ENCODE assay signal across 38 cellular contexts in the genomic region with DNA sequence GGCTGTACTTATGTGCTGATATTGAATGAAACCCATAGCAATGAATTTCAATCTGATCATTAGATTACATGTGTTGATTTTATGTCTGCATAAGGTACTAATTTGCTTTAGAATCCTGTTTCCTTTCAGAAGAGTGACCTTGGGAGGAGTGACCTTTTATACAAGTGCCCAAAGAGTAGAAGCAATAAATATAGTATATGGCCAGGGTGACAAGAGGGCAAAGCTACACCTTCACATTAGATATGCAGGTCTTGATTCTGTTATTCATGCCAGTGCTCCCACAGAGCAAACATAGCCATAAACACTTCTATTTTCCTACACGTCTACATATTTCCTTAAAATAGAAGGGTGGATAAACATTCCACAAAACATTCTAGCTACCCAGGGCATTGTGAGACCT.
"Had no signal": no experiment of that assay in that cellular context is flagged by ENCODE, and none has a peak within 500 bp of the region (broad histone marks: within the 10 kb centered on the region; RNA-seq: fewer than 3 reads in every experiment).

No MANE protein-coding gene starts in this region.

- ATAC-seq: activated CD4-positive, CD25-positive, alpha-beta regulatory T cell treated with anti-CD3 and anti-CD28 coated beads, Interleukin-2, amount 50 U/mL, for 24 hours; activated CD8-positive, alpha-beta memory T cell treated with anti-CD3 and anti-CD28 coated beads, Interleukin-2, amount 10 ng/mL, durations not matched to agents 7 days and 5 days; activated CD8-positive, alpha-beta T cell treated with anti-CD3 and anti-CD28 coated beads, Interleukin-2, amount 10 ng/mL, durations not matched to agents 7 days and 5 days; activated naive CD8-positive, alpha-beta T cell treated with anti-CD3 and anti-CD28 coated beads, Interleukin-2, amount 50 U/mL, for 24 hours; body of pancreas; effector memory CD8-positive, alpha-beta T cell; gastroesophageal sphincter; T-helper 17 cell had no signal

- H3K27me3 ChIP-seq: adrenal gland, body of pancreas, breast epithelium, cardiac muscle cell, esophagus squamous epithelium, gastroesophageal sphincter had no signal

- H3K4me3 ChIP-seq: adrenal gland, body of pancreas, breast epithelium, cardiac muscle cell, coronary artery, esophagus squamous epithelium, gastroesophageal sphincter had no signal

- H3K27ac ChIP-seq: adrenal gland, body of pancreas, breast epithelium, cardiac muscle cell, coronary artery, epithelial cell of prostate, esophagus squamous epithelium, gastroesophageal sphincter, WERI-Rb-1 had no signal

- H3K9me3 Mint-ChIP-seq: activated B cell treated with CpG ODN at 0.5 μM for 24 hours; activated CD4-positive, alpha-beta memory T cell treated with anti-CD3 and anti-CD28 coated beads for 36 hours; activated CD4-positive, alpha-beta T cell treated with anti-CD3 and anti-CD28 coated beads, Interleukin-2, amount 10 ng/mL, durations not matched to agents 24 days and 14 days; activated naive CD4-positive, alpha-beta T cell treated with anti-CD3 and anti-CD28 coated beads for 36 hours; activated naive CD4-positive, alpha-beta T cell treated with anti-CD3 and anti-CD28 coated beads, Interleukin-2, amount 50 U/mL, for 24 hours; activated naive CD8-positive, alpha-beta T cell treated with anti-CD3 and anti-CD28 coated beads for 36 hours; activated naive CD8-positive, alpha-beta T cell treated with anti-CD3 and anti-CD28 coated beads, Interleukin-2, amount 50 U/mL, for 24 hours; activated T-helper 1 cell treated with anti-CD3 and anti-CD28 coated beads, Interleukin-12 subunit alpha, Interleukin-12 subunit beta, Interleukin-2, Interleukin-4 antibody, amounts not matched to agents 30 ng/mL and 10 ng/mL and 1 ng/mL, durations not matched to agents 14 hours and 24 hours and 36 hours; activated T-helper 2 cell treated with anti-CD3 and anti-CD28 coated beads, Interferon-gamma antibody, Interleukin-2, Interleukin-4, amounts not matched to agents 10 μg/mL and 5 μg/mL and 100 μg/mL, durations not matched to agents 14 hours and 24 hours and 36 hours; central memory CD8-positive, alpha-beta T cell; effector memory CD8-positive, alpha-beta T cell; T-helper 2 cell treated with Interferon-gamma antibody and Interleukin-4, amounts not matched to agents 5 μg/mL and 100 μg/mL, for 36 hours had no signal

- H3K36me3 ChIP-seq: adrenal gland, breast epithelium, cardiac muscle cell, esophagus squamous epithelium, gastroesophageal sphincter, WERI-Rb-1 had no signal

- H3K36me3 Mint-ChIP-seq: activated CD4-positive, alpha-beta memory T cell treated with anti-CD3 and anti-CD28 coated beads for 36 hours; activated CD8-positive, alpha-beta memory T cell treated with anti-CD3 and anti-CD28 coated beads, Interleukin-2, amount 10 ng/mL, durations not matched to agents 7 days and 5 days; activated naive CD4-positive, alpha-beta T cell treated with anti-CD3 and anti-CD28 coated beads, Interleukin-2, amount 50 U/mL, for 24 hours; activated naive CD8-positive, alpha-beta T cell treated with anti-CD3 and anti-CD28 coated beads for 36 hours had no signal

- FAIRE-seq: endometrium, endothelial cell of umbilical vein had no signal

- H3K27me3 Mint-ChIP-seq: activated B cell treated with CpG ODN at 0.5 μM for 24 hours; activated CD4-positive, alpha-beta T cell treated with anti-CD3 and anti-CD28 coated beads, Interleukin-2, amount 10 ng/mL, durations not matched to agents 24 days and 14 days; activated CD8-positive, alpha-beta memory T cell treated with anti-CD3 and anti-CD28 coated beads, Interleukin-2, amount 10 ng/mL, durations not matched to agents 7 days and 5 days had no signal

- H3K27ac Mint-ChIP-seq: activated B cell treated with CpG ODN at 0.5 μM for 24 hours; activated CD4-positive, alpha-beta memory T cell treated with anti-CD3 and anti-CD28 coated beads for 36 hours; activated CD4-positive, alpha-beta T cell treated with anti-CD3 and anti-CD28 coated beads, Interleukin-2, amount 10 ng/mL, durations not matched to agents 24 days and 14 days; activated CD8-positive, alpha-beta memory T cell treated with anti-CD3 and anti-CD28 coated beads, Interleukin-2, amount 10 ng/mL, durations not matched to agents 7 days and 5 days; activated CD8-positive, alpha-beta T cell treated with anti-CD3 and anti-CD28 coated beads, Interleukin-2, amount 10 ng/mL, durations not matched to agents 7 days and 5 days; activated naive CD4-positive, alpha-beta T cell treated with anti-CD3 and anti-CD28 coated beads for 36 hours; activated naive CD4-positive, alpha-beta T cell treated with anti-CD3 and anti-CD28 coated beads, Interleukin-2, amount 50 U/mL, for 24 hours; activated naive CD8-positive, alpha-beta T cell treated with anti-CD3 and anti-CD28 coated beads for 36 hours; activated naive CD8-positive, alpha-beta T cell treated with anti-CD3 and anti-CD28 coated beads, Interleukin-2, amount 50 U/mL, for 24 hours; activated T-helper 1 cell treated with anti-CD3 and anti-CD28 coated beads, Interleukin-12 subunit alpha, Interleukin-12 subunit beta, Interleukin-2, Interleukin-4 antibody, amounts not matched to agents 30 ng/mL and 10 ng/mL and 1 ng/mL, durations not matched to agents 14 hours and 24 hours and 36 hours; activated T-helper 2 cell treated with anti-CD3 and anti-CD28 coated beads, Interferon-gamma antibody, Interleukin-2, Interleukin-4, amounts not matched to agents 10 μg/mL and 5 μg/mL and 100 μg/mL, durations not matched to agents 14 hours and 24 hours and 36 hours; effector memory CD8-positive, alpha-beta T cell; T-helper 17 cell; T-helper 2 cell treated with Interferon-gamma antibody and Interleukin-4, amounts not matched to agents 5 μg/mL and 100 μg/mL, for 36 hours had no signal

- H3K9me3 ChIP-seq: adrenal gland, body of pancreas, breast epithelium, esophagus squamous epithelium, gastroesophageal sphincter had no signal

- H3K4me1 Mint-ChIP-seq: activated B cell treated with CpG ODN at 0.5 μM for 24 hours; activated CD4-positive, alpha-beta T cell treated with anti-CD3 and anti-CD28 coated beads, Interleukin-2, amount 10 ng/mL, durations not matched to agents 24 days and 14 days; activated CD8-positive, alpha-beta memory T cell treated with anti-CD3 and anti-CD28 coated beads, Interleukin-2, amount 10 ng/mL, durations not matched to agents 7 days and 5 days; activated naive CD4-positive, alpha-beta T cell treated with anti-CD3 and anti-CD28 coated beads, Interleukin-2, amount 50 U/mL, for 24 hours; activated naive CD8-positive, alpha-beta T cell treated with anti-CD3 and anti-CD28 coated beads for 36 hours; activated naive CD8-positive, alpha-beta T cell treated with anti-CD3 and anti-CD28 coated beads, Interleukin-2, amount 50 U/mL, for 24 hours; central memory CD8-positive, alpha-beta T cell had no signal

- H3K4me1 ChIP-seq: adrenal gland, body of pancreas, breast epithelium, gastroesophageal sphincter had no signal

- DNase-seq: activated B cell treated with CpG ODN at 0.5 μM for 24 hours; activated CD4-positive, alpha-beta memory T cell treated with anti-CD3 and anti-CD28 coated beads for 36 hours; activated CD4-positive, alpha-beta T cell treated with anti-CD3 and anti-CD28 coated beads, Interleukin-2, amount 10 ng/mL, durations not matched to agents 24 days and 14 days; activated CD8-positive, alpha-beta memory T cell treated with anti-CD3 and anti-CD28 coated beads, Interleukin-2, amount 10 ng/mL, durations not matched to agents 7 days and 5 days; activated CD8-positive, alpha-beta memory T cell treated with anti-CD3 and anti-CD28 coated beads, Interleukin-2, amount 50 U/mL, for 4 hours; activated CD8-positive, alpha-beta T cell treated with anti-CD3 and anti-CD28 coated beads, Interleukin-2, amount 10 ng/mL, durations not matched to agents 7 days and 5 days; activated effector memory CD4-positive, alpha-beta T cell treated with anti-CD3 and anti-CD28 coated beads, Interleukin-2, amount 50 U/mL, for 16 hours; activated naive CD4-positive, alpha-beta T cell treated with anti-CD3 and anti-CD28 coated beads for 36 hours; activated naive CD8-positive, alpha-beta T cell treated with anti-CD3 and anti-CD28 coated beads for 36 hours; activated naive CD8-positive, alpha-beta T cell treated with anti-CD3 and anti-CD28 coated beads, Interleukin-2, amount 50 U/mL, for 24 hours; activated T-cell treated with anti-CD3 and anti-CD28 coated beads, Interleukin-2, amount 50 U/mL, for 1 hour; activated T-cell treated with anti-CD3 and anti-CD28 coated beads, Interleukin-2, amount 50 U/mL, for 48 hours; adrenal gland; amygdala; aorta; body of pancreas; dermis blood vessel endothelial cell; effector CD4-positive, alpha-beta T cell; effector memory CD8-positive, alpha-beta T cell; esophagus squamous epithelium; foreskin melanocyte; T-helper 1 cell; T-helper 17 cell; T1000; WERI-Rb-1 had no signal

- H3K4me3 Mint-ChIP-seq: activated B cell treated with CpG ODN at 0.5 μM for 24 hours; activated CD4-positive, alpha-beta memory T cell treated with anti-CD3 and anti-CD28 coated beads for 36 hours; activated CD4-positive, alpha-beta T cell treated with anti-CD3 and anti-CD28 coated beads, Interleukin-2, amount 10 ng/mL, durations not matched to agents 24 days and 14 days; activated CD8-positive, alpha-beta memory T cell treated with anti-CD3 and anti-CD28 coated beads, Interleukin-2, amount 10 ng/mL, durations not matched to agents 7 days and 5 days; activated CD8-positive, alpha-beta T cell treated with anti-CD3 and anti-CD28 coated beads, Interleukin-2, amount 10 ng/mL, durations not matched to agents 7 days and 5 days; activated naive CD4-positive, alpha-beta T cell treated with anti-CD3 and anti-CD28 coated beads for 36 hours; activated naive CD4-positive, alpha-beta T cell treated with anti-CD3 and anti-CD28 coated beads, Interleukin-2, amount 50 U/mL, for 24 hours; activated naive CD8-positive, alpha-beta T cell treated with anti-CD3 and anti-CD28 coated beads for 36 hours; activated naive CD8-positive, alpha-beta T cell treated with anti-CD3 and anti-CD28 coated beads, Interleukin-2, amount 50 U/mL, for 24 hours; activated T-helper 1 cell treated with anti-CD3 and anti-CD28 coated beads, Interleukin-12 subunit alpha, Interleukin-12 subunit beta, Interleukin-2, Interleukin-4 antibody, amounts not matched to agents 30 ng/mL and 10 ng/mL and 1 ng/mL, durations not matched to agents 14 hours and 24 hours and 36 hours; central memory CD8-positive, alpha-beta T cell; effector memory CD8-positive, alpha-beta T cell; T-helper 17 cell; T-helper 2 cell treated with Interferon-gamma antibody and Interleukin-4, amounts not matched to agents 5 μg/mL and 100 μg/mL, for 36 hours had no signal
